Comparison of ENCODE assay signal across 1 cellular context in the genomic region with DNA sequence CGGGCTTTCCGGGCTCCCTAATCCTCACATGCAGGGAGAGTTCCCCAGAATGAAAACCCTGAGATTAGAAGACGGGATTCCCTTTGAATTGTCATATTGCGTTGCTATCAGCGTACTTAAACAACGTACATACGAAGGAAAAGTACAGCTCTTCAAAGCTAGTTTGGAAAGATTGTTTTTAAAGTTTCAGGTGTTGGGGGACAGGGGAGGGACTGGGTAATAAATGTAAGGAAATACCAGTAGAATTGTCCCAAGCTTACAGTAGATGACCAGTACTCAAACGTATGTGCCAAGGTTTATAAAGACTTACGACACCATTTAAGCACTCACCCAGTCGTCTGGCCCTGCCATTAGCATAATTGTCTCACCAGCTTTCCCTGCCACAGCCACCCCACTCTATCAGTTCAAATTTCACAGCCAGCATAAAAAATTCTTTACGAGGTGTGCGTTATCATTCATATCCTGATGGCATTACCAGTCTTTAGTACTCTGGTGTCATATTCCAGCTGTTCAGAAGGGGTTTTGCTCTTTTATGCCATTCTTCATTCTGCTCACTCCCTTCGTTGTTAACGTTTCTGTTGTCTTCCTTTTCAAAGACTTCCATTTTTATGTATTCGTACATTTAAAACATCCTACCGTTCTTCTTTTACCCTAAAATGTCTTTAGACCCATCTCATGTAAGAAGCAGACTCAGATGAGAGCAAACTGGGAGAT.
TF ChIP-seq lines count a peak whose summit lies in the region.

No MANE protein-coding gene starts in this region.

TF ChIP-seq in H1, 55 proteins besides CTCF, POLR2A, EP300 and RAD21:
- TF ChIP-seq CREB1 (IDR thresholded peaks at IDR 0.05) (no peak), CBX8 (IDR thresholded peaks at IDR 0.05; ENCODE audit: borderline replicate concordance, low read depth, low read length) (no peak), JUN (IDR thresholded peaks at IDR 0.05; ENCODE audit: low read depth, low read length) (no peak), FOSL1 (IDR thresholded peaks at IDR 0.05; ENCODE audit: insufficient read depth, low read depth, low read length) (no peak), KDM5A (IDR thresholded peaks at IDR 0.05; ENCODE audit: low read length) (no peak), JUND (IDR thresholded peaks at IDR 0.05; ENCODE audit: low read length) (no peak), SRF (IDR thresholded peaks at IDR 0.05; ENCODE audit: low read depth, low read length) (no peak), KDM1A (IDR thresholded peaks at IDR 0.05; ENCODE audit: borderline replicate concordance, low read length) (no peak), MAFK (IDR thresholded peaks at IDR 0.05; ENCODE audit: low read depth, low read length) (no peak)
- TF ChIP-seq, protein P1, sequence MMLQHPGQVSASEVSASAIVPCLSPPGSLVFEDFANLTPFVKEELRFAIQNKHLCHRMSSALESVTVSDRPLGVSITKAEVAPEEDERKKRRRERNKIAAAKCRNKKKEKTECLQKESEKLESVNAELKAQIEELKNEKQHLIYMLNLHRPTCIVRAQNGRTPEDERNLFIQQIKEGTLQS (IDR thresholded peaks at IDR 0.05; ENCODE audit: insufficient read depth, low read depth, low read length), result no peak
- TF ChIP-seq, protein P2, sequence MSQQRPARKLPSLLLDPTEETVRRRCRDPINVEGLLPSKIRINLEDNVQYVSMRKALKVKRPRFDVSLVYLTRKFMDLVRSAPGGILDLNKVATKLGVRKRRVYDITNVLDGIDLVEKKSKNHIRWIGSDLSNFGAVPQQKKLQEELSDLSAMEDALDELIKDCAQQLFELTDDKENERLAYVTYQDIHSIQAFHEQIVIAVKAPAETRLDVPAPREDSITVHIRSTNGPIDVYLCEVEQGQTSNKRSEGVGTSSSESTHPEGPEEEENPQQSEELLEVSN (IDR thresholded peaks at IDR 0.05), result no peak
